1 cellular context compared by ENCODE assay signal in the genomic region with DNA sequence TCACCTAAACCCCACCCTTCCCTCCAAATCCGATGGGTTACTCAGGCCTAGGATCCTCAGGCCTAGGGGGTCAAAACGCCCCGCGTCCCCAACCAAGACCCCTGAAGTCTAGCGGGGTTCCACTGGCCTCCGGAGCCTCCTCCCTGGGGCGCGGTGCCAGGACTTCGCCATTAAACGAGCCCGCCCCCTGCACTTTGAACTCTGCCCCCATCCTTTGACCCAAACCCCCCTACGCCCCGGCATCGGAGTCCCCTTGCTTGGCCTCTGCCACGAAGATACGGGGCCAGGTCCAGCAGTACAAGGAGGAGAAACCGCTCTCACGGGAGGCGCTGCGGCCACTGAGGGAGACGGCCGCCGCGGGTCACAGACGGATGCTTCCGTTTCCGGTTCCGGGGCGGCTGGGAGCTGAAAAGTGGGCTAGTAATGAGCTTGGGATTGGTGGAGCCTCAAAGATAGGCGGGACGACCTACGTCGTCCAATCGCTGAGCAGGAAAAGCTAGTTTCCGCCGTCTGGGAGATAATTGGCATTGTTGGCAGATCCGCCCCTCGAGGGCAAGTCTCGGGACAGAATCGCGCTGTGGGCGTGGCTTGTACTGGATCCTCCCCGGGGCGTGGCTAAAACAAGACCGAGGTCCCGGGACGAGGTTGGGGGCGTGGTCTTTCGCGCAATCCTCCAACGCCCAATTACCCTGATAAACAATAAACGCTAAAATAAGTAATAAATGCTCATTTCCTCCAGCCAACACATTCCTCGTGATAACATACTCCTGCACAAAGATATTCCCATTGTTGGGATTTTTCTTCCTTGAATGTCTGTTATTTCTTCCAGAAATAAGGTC.
TF ChIP-seq lines count a peak whose summit lies in the region.

No MANE protein-coding gene starts in this region.

TF ChIP-seq in HEK293, 187 proteins besides CTCF, POLR2A, EP300 and RAD21 (continued from another document and continues in another):
- TF ChIP-seq TSHZ1 (tag by site-specific recombination; IDR thresholded peaks at IDR 0.05; ENCODE audit: borderline replicate concordance) (no peak), ZNF274 (IDR thresholded peaks at IDR 0.05; ENCODE audit: low read length) (no peak), ZNF274 (tag by site-specific recombination; IDR thresholded peaks at IDR 0.05; ENCODE audit: borderline replicate concordance) (no peak), ZNF366 (tag by site-specific recombination; conservative IDR thresholded peaks at IDR 0.05) (no peak), PRDM1 (tag by site-specific recombination; IDR thresholded peaks at IDR 0.05) (no peak), ZNF664 (tag by site-specific recombination; IDR thresholded peaks at IDR 0.05) (no peak), SCRT1 (tag by site-specific recombination; IDR thresholded peaks at IDR 0.05; ENCODE audit: borderline replicate concordance) (no peak), ZNF292 (tag by site-specific recombination; IDR thresholded peaks at IDR 0.05; ENCODE audit: borderline replicate concordance, low read depth) (no peak), ZNF2 (tag by site-specific recombination; IDR thresholded peaks at IDR 0.05) (peak; percentile 25), ZNF248 (tag by site-specific recombination; IDR thresholded peaks at IDR 0.05) (no peak), HIC1 (tag by site-specific recombination; IDR thresholded peaks at IDR 0.05) (no peak; the same call in 1 of the 2 replicates), ZNF549 (tag by site-specific recombination; IDR thresholded peaks at IDR 0.05) (no peak), ZNF114 (tag by site-specific recombination; IDR thresholded peaks at IDR 0.05) (no peak), ZNF747 (tag by site-specific recombination; IDR thresholded peaks at IDR 0.05) (no peak), MEIS1 (CRISPR knock-in tag; IDR thresholded peaks at IDR 0.05; ENCODE audit: borderline replicate concordance) (no peak), ZNF560 (tag by site-specific recombination; IDR thresholded peaks at IDR 0.05; ENCODE audit: borderline replicate concordance) (no peak), SETDB1 (IDR thresholded peaks at IDR 0.05; ENCODE audit: insufficient read length, low read length) (no peak), ZFP41 (tag by site-specific recombination; IDR thresholded peaks at IDR 0.05; ENCODE audit: borderline replicate concordance) (no peak), ZBTB6 (tag by site-specific recombination; IDR thresholded peaks at IDR 0.05) (no peak), ZNF555 (tag by site-specific recombination; conservative IDR thresholded peaks at IDR 0.05) (no peak), ZNF76 (tag by site-specific recombination; IDR thresholded peaks at IDR 0.05; ENCODE audit: borderline replicate concordance, low read depth) (peak; percentile 88; the same call in 1 of the 2 replicates), ZNF626 (tag by site-specific recombination; IDR thresholded peaks at IDR 0.05) (no peak), ZNF391 (tag by site-specific recombination; IDR thresholded peaks at IDR 0.05; ENCODE audit: borderline replicate concordance, low read depth) (peak; percentile 65; the same call in 1 of the 2 replicates), ZNF843 (tag by site-specific recombination; IDR thresholded peaks at IDR 0.05) (0 out of 2 replicates have a peak, but pooled peaks have one; percentile 32), INSM2 (tag by site-specific recombination; IDR thresholded peaks at IDR 0.05) (0 out of 2 replicates have a peak, but pooled peaks have one; percentile 54), ZNF518A (tag by site-specific recombination; conservative IDR thresholded peaks at IDR 0.05; ENCODE audit: low read depth) (peak; percentile 99), ZNF140 (tag by site-specific recombination; IDR thresholded peaks at IDR 0.05) (no peak), ZNF155 (tag by site-specific recombination; IDR thresholded peaks at IDR 0.05) (no peak), ZNF394 (tag by site-specific recombination; IDR thresholded peaks at IDR 0.05; ENCODE audit: borderline replicate concordance) (peak; percentile 52; the same call in 1 of the 2 replicates), ZNF624 (tag by site-specific recombination; IDR thresholded peaks at IDR 0.05) (no peak)
- TF ChIP-seq, protein P1, sequence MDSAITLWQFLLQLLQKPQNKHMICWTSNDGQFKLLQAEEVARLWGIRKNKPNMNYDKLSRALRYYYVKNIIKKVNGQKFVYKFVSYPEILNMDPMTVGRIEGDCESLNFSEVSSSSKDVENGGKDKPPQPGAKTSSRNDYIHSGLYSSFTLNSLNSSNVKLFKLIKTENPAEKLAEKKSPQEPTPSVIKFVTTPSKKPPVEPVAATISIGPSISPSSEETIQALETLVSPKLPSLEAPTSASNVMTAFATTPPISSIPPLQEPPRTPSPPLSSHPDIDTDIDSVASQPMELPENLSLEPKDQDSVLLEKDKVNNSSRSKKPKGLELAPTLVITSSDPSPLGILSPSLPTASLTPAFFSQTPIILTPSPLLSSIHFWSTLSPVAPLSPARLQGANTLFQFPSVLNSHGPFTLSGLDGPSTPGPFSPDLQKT (IDR thresholded peaks at IDR 0.05; ENCODE audit: borderline replicate concordance, low read depth, low read length): peak; percentile 88; the same call in 1 of the 2 replicates
- TF ChIP-seq, protein P2, sequence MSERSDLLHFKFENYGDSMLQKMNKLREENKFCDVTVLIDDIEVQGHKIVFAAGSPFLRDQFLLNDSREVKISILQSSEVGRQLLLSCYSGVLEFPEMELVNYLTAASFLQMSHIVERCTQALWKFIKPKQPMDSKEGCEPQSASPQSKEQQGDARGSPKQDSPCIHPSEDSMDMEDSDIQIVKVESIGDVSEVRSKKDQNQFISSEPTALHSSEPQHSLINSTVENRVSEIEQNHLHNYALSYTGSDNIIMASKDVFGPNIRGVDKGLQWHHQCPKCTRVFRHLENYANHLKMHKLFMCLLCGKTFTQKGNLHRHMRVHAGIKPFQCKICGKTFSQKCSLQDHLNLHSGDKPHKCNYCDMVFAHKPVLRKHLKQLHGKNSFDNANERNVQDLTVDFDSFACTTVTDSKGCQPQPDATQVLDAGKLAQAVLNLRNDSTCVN (tag by site-specific recombination; optimal IDR thresholded peaks at IDR 0.05): peak; percentile 43
- TF ChIP-seq, protein P3, sequence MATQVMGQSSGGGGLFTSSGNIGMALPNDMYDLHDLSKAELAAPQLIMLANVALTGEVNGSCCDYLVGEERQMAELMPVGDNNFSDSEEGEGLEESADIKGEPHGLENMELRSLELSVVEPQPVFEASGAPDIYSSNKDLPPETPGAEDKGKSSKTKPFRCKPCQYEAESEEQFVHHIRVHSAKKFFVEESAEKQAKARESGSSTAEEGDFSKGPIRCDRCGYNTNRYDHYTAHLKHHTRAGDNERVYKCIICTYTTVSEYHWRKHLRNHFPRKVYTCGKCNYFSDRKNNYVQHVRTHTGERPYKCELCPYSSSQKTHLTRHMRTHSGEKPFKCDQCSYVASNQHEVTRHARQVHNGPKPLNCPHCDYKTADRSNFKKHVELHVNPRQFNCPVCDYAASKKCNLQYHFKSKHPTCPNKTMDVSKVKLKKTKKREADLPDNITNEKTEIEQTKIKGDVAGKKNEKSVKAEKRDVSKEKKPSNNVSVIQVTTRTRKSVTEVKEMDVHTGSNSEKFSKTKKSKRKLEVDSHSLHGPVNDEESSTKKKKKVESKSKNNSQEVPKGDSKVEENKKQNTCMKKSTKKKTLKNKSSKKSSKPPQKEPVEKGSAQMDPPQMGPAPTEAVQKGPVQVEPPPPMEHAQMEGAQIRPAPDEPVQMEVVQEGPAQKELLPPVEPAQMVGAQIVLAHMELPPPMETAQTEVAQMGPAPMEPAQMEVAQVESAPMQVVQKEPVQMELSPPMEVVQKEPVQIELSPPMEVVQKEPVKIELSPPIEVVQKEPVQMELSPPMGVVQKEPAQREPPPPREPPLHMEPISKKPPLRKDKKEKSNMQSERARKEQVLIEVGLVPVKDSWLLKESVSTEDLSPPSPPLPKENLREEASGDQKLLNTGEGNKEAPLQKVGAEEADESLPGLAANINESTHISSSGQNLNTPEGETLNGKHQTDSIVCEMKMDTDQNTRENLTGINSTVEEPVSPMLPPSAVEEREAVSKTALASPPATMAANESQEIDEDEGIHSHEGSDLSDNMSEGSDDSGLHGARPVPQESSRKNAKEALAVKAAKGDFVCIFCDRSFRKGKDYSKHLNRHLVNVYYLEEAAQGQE (tag by site-specific recombination; IDR thresholded peaks at IDR 0.05): no peak
